31 cellular contexts compared by ENCODE assay signal in the genomic region with DNA sequence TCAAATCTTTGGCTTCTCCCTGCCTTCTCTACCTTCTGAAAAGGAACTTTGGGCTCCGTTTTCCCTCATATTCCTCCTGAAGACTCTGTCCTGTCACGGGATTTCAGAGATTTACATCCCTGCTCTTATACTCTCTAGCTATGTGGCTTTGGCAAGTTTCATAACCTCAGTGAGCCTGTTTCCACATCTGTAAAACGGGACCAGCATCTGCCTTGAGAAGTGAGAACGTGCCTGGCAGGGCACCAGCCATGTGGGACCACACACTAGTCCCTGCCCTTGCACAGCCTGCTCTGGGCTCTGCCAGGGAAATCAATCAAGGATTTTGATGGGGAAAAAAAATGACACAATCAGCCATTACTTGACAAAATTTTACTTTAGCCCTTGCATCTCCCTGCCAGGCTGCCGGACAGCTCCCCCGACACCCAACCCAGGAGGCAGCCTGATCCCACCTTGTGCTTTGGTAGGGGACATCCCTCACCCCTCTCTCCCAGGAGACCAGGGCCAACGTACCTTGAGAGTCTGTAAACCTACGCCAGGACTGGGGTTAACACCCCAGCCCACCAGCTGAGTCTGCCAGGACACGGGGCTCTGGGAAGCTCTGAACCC. TPM values are rescaled to one million over a fixed set of nuclear protein-coding genes. Genes with fewer than 3 reads are reported as not detected.
DNase-seq lines count a peak whose midpoint lies in the region; ATAC-seq, FAIRE-seq and TF ChIP-seq lines count a peak whose summit lies in the region.
"Had no signal": no experiment of that assay in that cellular context is flagged by ENCODE, and none has a peak within 500 bp of the region (broad histone marks: within the 10 kb centered on the region; RNA-seq: fewer than 3 reads in every experiment).

No MANE protein-coding gene starts in this region.

- H3K4me1 ChIP-seq in BLaER1 (peaks cover 92% of the 10 kb centered on the region), NT2/D1 (ENCODE audit: insufficient read depth, insufficient read length) (peaks cover 26% of the 10 kb centered on the region)
- H3K4me1 ChIP-seq: HAP-1, prostate gland had no signal

- no peak for FAIRE-seq in H54 (lab: Jason Lieb, UNC)
- FAIRE-seq: frontal cortex had no signal

- H3K4me3 Mint-ChIP-seq in endothelial cell (ENCODE audit: unreplicated experiment) (peak overlapping the region; percentile 1), nephron progenitor cell (no peak overlapping the region), CD14-positive monocyte (peak overlapping the region in 1 of 2 donors; percentile 13)
- H3K4me3 Mint-ChIP-seq: activated CD4-positive, alpha-beta T cell treated with anti-CD3 and anti-CD28 coated beads for 36 hours; effector memory CD8-positive, alpha-beta T cell; T-helper 17 cell had no signal

- no peak for DNase-seq in NT2/D1 (ENCODE audit: low read depth, low spot score)
- no peak for DNase-seq in endothelial cell (ENCODE audit: low spot score)
- DNase-seq in nephron progenitor cell = no peak
- no peak for DNase-seq in H54 (ENCODE audit: insufficient read length, low spot score)
- no peak for DNase-seq in activated CD4-positive, alpha-beta T cell treated with anti-CD3 and anti-CD28 coated beads for 1 hour
- DNase-seq in CD14-positive monocyte (ENCODE audit: low spot score) = no peak
- DNase-seq: ACHN; activated CD4-positive, alpha-beta T cell treated with anti-CD3 and anti-CD28 coated beads for 36 hours; activated CD8-positive, alpha-beta memory T cell treated with anti-CD3 and anti-CD28 coated beads for 24 hours; activated naive CD4-positive, alpha-beta T cell treated with Interleukin-2 at 50 U/mL for 16 hours; C1 segment of cervical spinal cord; DND-41; effector memory CD8-positive, alpha-beta T cell; mammary epithelial cell; MG63; NCI-H1436; NCI-H2081 treated with DMSO at 0.1 percent for 48 hours; NCI-H345; NCI-H748 treated with DMSO at 0.1 percent for 48 hours; stimulated activated CD4-positive, alpha-beta T cell treated with anti-CD3 and anti-CD28 coated beads, Interleukin-15, amount 100 ng/mL, for 24 hours; stomach; T-helper 17 cell; thyroid gland had no signal

- peaks cover 7% of the 10 kb centered on the region for H3K27me3 Mint-ChIP-seq in endothelial cell (ENCODE audit: unreplicated experiment)
- peaks cover 2% of the 10 kb centered on the region for H3K27me3 Mint-ChIP-seq in nephron progenitor cell (ENCODE audit: low read depth, poor library complexity)
- peaks cover 5 to 9% (median 6%) of the 10 kb centered on the region in 3 donors for H3K27me3 Mint-ChIP-seq in CD14-positive monocyte (ENCODE audit: low read depth in 3 of 3)

- no peaks in the 10 kb centered on the region for H4K20me1 ChIP-seq in BLaER1

- peaks cover 13% of the 10 kb centered on the region for H3K36me3 Mint-ChIP-seq in endothelial cell (ENCODE audit: low read depth, unreplicated experiment)
- peaks cover 4% of the 10 kb centered on the region for H3K36me3 Mint-ChIP-seq in nephron progenitor cell (ENCODE audit: low read depth)
- H3K36me3 Mint-ChIP-seq in CD14-positive monocyte = peaks cover 31 to 41% of the 10 kb centered on the region in 2 donors

- H3K4me3 ChIP-seq in BLaER1 = peak overlapping the region; percentile 46
- no peak overlapping the region for H3K4me3 ChIP-seq in NT2/D1 (ENCODE audit: insufficient read length, low read depth)
- H3K4me3 ChIP-seq: coronary artery, esophagus muscularis mucosa, HAP-1, MG63, prostate gland, SK-N-MC, stomach, thyroid gland had no signal

- H3K9ac ChIP-seq in BLaER1 (peak overlapping the region; percentile 75), NT2/D1 (ENCODE audit: insufficient read length, low read depth) (peak overlapping the region; percentile 9)

- H3K9me3 ChIP-seq in BLaER1 = no peaks in the 10 kb centered on the region
- H3K9me3 ChIP-seq in NT2/D1 (ENCODE audit: insufficient read depth, low read length) = no peaks in the 10 kb centered on the region
- H3K9me3 ChIP-seq: esophagus muscularis mucosa, HAP-1, MG63, prostate gland, stomach, thyroid gland had no signal

- H3K9me3 Mint-ChIP-seq in endothelial cell (ENCODE audit: unreplicated experiment) (no peaks in the 10 kb centered on the region), nephron progenitor cell (no peaks in the 10 kb centered on the region), CD14-positive monocyte (peaks cover 0 to 2% (median 0%) of the 10 kb centered on the region in 7 donors)
- H3K9me3 Mint-ChIP-seq: effector memory CD8-positive, alpha-beta T cell had no signal

- no peak for TF ChIP-seq POLR2A in H54 (IDR thresholded peaks at IDR 0.05; ENCODE audit: low read depth, low read length)

- TF ChIP-seq CTCF in endothelial cell (IDR thresholded peaks at IDR 0.05; ENCODE audit: unreplicated experiment) (no peak), nephron progenitor cell (IDR thresholded peaks at IDR 0.05) (no peak), CD14-positive monocyte (IDR thresholded peaks at IDR 0.05) (no peak)

- H3K36me3 ChIP-seq in BLaER1 (peaks cover 24% of the 10 kb centered on the region), NT2/D1 (ENCODE audit: insufficient read depth, insufficient read length, low read length) (peaks cover 37% of the 10 kb centered on the region)
- H3K36me3 ChIP-seq: HAP-1, MG63, prostate gland had no signal

- peak overlapping the region; percentile 91 for H3K4me2 ChIP-seq in BLaER1

- intact Hi-C loops in CD14-positive monocyte (cut with micrococcal nuclease) = no loop called here

- H3K27ac Mint-ChIP-seq in endothelial cell (ENCODE audit: unreplicated experiment) (no peak overlapping the region), nephron progenitor cell (peak overlapping the region; percentile 74), CD14-positive monocyte (peak overlapping the region in 2 of 7 donors; percentile 26 to 41)
- H3K27ac Mint-ChIP-seq: T-helper 17 cell had no signal

- no peak for ATAC-seq in HG03097 (IDR thresholded peaks at IDR 0.05; ENCODE audit: low FRiP score, unreplicated experiment)
- ATAC-seq: effector memory CD8-positive, alpha-beta T cell; T-helper 17 cell had no signal

- peak overlapping the region; percentile 89 for H3K27ac ChIP-seq in BLaER1
- H3K27ac ChIP-seq: coronary artery, esophagus muscularis mucosa, prostate gland, SK-N-MC had no signal

- H3K4me1 Mint-ChIP-seq in endothelial cell (ENCODE audit: unreplicated experiment) = peaks cover 7% of the 10 kb centered on the region
- peaks cover 35% of the 10 kb centered on the region for H3K4me1 Mint-ChIP-seq in nephron progenitor cell
- H3K4me1 Mint-ChIP-seq in CD14-positive monocyte = peaks cover 30% of the 10 kb centered on the region

- H3K27me3 ChIP-seq in BLaER1 (no peaks in the 10 kb centered on the region), NT2/D1 (ENCODE audit: insufficient read depth, insufficient read length) (no peaks in the 10 kb centered on the region)
- H3K27me3 ChIP-seq: MG63, stomach, thyroid gland had no signal

RNA-seq across cellular contexts. Expression of a gene that starts 8.5 kb away (rescaled TPM):
- 14.8 TPM for total RNA-seq in endothelial cell (ENCODE audit: unreplicated experiment)
- polyA plus RNA-seq in CD14-positive monocyte = 1 to 10 TPM; 3.4 to 4.9 TPM

RNA-seq across cellular contexts. Expression of a gene that starts 45.3 kb away (rescaled TPM):
- 93.7 TPM for total RNA-seq in endothelial cell (ENCODE audit: unreplicated experiment)
- 10 to 100 TPM; 15.2 to 33.5 TPM for polyA plus RNA-seq in CD14-positive monocyte
